12 cellular contexts compared by ENCODE assay signal in the genomic region with DNA sequence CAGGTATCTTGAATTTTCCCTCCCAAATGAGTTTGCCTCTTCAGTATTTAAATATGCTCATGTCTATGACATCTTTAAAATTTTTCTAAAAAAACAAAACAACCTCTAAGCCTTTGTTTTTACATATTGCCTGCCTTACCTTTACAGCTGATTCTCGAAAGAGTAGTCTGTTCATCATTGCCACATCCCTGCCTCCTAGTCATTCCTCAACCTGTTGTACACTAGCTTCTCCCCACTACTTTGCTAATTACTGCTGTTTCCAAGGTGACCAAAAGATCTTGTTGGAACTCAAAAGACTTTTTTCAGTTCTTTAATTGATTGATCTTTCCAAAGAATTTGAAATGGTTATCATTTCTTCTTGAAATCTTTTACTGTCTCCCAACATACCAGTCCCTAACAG. TPM values are rescaled to one million over a fixed set of nuclear protein-coding genes. Genes with fewer than 3 reads are reported as not detected.
DNase-seq lines count a peak whose midpoint lies in the region; ATAC-seq and TF ChIP-seq lines count a peak whose summit lies in the region.
"Had no signal": no experiment of that assay in that cellular context is flagged by ENCODE, and none has a peak within 500 bp of the region (broad histone marks: within the 10 kb centered on the region; RNA-seq: fewer than 3 reads in every experiment).

No MANE protein-coding gene starts in this region.

- no peak overlapping the region for H3K4me3 ChIP-seq in dorsolateral prefrontal cortex
- H3K4me3 ChIP-seq in prostate gland = no peak overlapping the region
- H3K4me3 ChIP-seq in heart right ventricle = no peak overlapping the region

- no peak overlapping the region for H3K27ac Mint-ChIP-seq in activated CD8-positive, alpha-beta memory T cell treated with anti-CD3 and anti-CD28 coated beads, Interleukin-2, amount 10 ng/mL, durations not matched to agents 7 days and 5 days

- intact Hi-C loops in dorsolateral prefrontal cortex (cut with DNase I) = loop anchor here (2.0 to 10.0 kb wide), 7 partner anchors 59 to 631 kb away; a partner anchor contains a TSS
- intact Hi-C loops in prostate gland (cut with DNase I) = loop anchor here (2.0 to 5.0 kb wide), 3 partner anchors 61 to 154 kb away; a partner anchor contains a TSS
- intact Hi-C loops in heart right ventricle (cut with DNase I) = loop anchor here in 4 of 10 donors (5.0 to 10.0 kb wide), 4 partner anchors 61 to 451 kb away; a partner anchor contains a TSS

- peaks cover 4% of the 10 kb centered on the region for H3K36me3 Mint-ChIP-seq in activated CD8-positive, alpha-beta memory T cell treated with anti-CD3 and anti-CD28 coated beads, Interleukin-2, amount 10 ng/mL, durations not matched to agents 7 days and 5 days

- H3K36me3 ChIP-seq in prostate gland (no peaks in the 10 kb centered on the region), heart right ventricle (no peaks in the 10 kb centered on the region)

- H3K4me1 ChIP-seq in prostate gland (replicated peaks) (peaks cover 5% of the 10 kb centered on the region), heart right ventricle (peaks cover 0 to 30% (median 25%) of the 10 kb centered on the region in 9 donors)

- CTCF ChIA-PET in activated CD8-positive, alpha-beta memory T cell treated with anti-CD3 and anti-CD28 coated beads, Interleukin-2, amount 10 ng/mL, durations not matched to agents 7 days and 5 days (lab: Charles Lee) = interaction anchor here (0.7 to 2.0 kb wide), 6 partner anchors 9 to 447 kb away, joined by 3 to 5 read pairs (median 4); no protein-coding TSS in a partner anchor

- no peaks in the 10 kb centered on the region for H3K9me3 Mint-ChIP-seq in activated CD8-positive, alpha-beta memory T cell treated with anti-CD3 and anti-CD28 coated beads, Interleukin-2, amount 10 ng/mL, durations not matched to agents 7 days and 5 days (ENCODE audit: low read depth)

- no peak for TF ChIP-seq POLR2A in prostate gland (IDR thresholded peaks at IDR 0.05)

- peaks cover 37% of the 10 kb centered on the region for H3K4me1 Mint-ChIP-seq in activated CD8-positive, alpha-beta memory T cell treated with anti-CD3 and anti-CD28 coated beads, Interleukin-2, amount 10 ng/mL, durations not matched to agents 7 days and 5 days

- H3K27me3 ChIP-seq in dorsolateral prefrontal cortex (no peaks in the 10 kb centered on the region), prostate gland (replicated peaks; ENCODE audit: insufficient read depth) (no peaks in the 10 kb centered on the region), heart right ventricle (no peaks in the 10 kb centered on the region)

- H3K4me3 Mint-ChIP-seq in activated CD8-positive, alpha-beta memory T cell treated with anti-CD3 and anti-CD28 coated beads, Interleukin-2, amount 10 ng/mL, durations not matched to agents 7 days and 5 days = peak overlapping the region; percentile 14

- ATAC-seq in activated CD8-positive, alpha-beta memory T cell treated with anti-CD3 and anti-CD28 coated beads, Interleukin-2, amount 10 ng/mL, durations not matched to agents 7 days and 5 days = no peak
- ATAC-seq in heart right ventricle = no peak
- ATAC-seq: left colon had no signal

- H3K27ac ChIP-seq in dorsolateral prefrontal cortex = peak overlapping the region in 44 of 59 donors; percentile 13 to 99 (median 97)
- H3K27ac ChIP-seq in prostate gland = peak overlapping the region; percentile 16 to 29
- no peak overlapping the region for H3K27ac ChIP-seq in heart right ventricle

- H3K9me3 ChIP-seq in prostate gland = no peaks in the 10 kb centered on the region
- H3K9me3 ChIP-seq in heart right ventricle = no peaks in the 10 kb centered on the region

- WGBS in prostate gland = 93% methylated on average over 1 of the region's 1 CpG
- WGBS in heart right ventricle, 2 donors = 91 to 98% methylated on average over 1 of the region's 1 CpG

- no peak for DNase-seq in activated CD8-positive, alpha-beta memory T cell treated with anti-CD3 and anti-CD28 coated beads, Interleukin-2, amount 10 ng/mL, durations not matched to agents 7 days and 5 days
- DNase-seq in activated CD8-positive, alpha-beta memory T cell treated with anti-CD3 and anti-CD28 coated beads, Interleukin-2, amount 50 U/mL, for 48 hours = no peak
- peak; percentile 5 for DNase-seq in OCI-M1 (lab: John Stamatoyannopoulos, UW)
- no peak for DNase-seq in dorsolateral prefrontal cortex
- no peak for DNase-seq in prostate gland (ENCODE audit: low spot score)
- DNase-seq in NCI-H1436 (lab: John Stamatoyannopoulos, UW) = no peak
- no peak for DNase-seq in Ammon's horn (ENCODE audit: low spot score)
- no peak for DNase-seq in heart right ventricle
- DNase-seq: KG1, left colon, NCI-H1417 treated with DMSO at 0.1 percent for 48 hours had no signal

- TF ChIP-seq CTCF in dorsolateral prefrontal cortex (IDR thresholded peaks at IDR 0.05 in 54 of 56, conservative IDR thresholded peaks at IDR 0.05 in 2 of 56; ENCODE audit: low read depth in 1 of 56, partially characterized antibody in 56 of 56) (no peak), prostate gland (IDR thresholded peaks at IDR 0.05) (no peak), heart right ventricle (IDR thresholded peaks at IDR 0.05) (no peak)

- H3K27me3 Mint-ChIP-seq in activated CD8-positive, alpha-beta memory T cell treated with anti-CD3 and anti-CD28 coated beads, Interleukin-2, amount 10 ng/mL, durations not matched to agents 7 days and 5 days = peaks cover 11% of the 10 kb centered on the region

RNA-seq across cellular contexts. Expression of a gene that starts 1.9 kb away (rescaled TPM):
- 10 to 100 TPM; 12.5 to 14.9 TPM for total RNA-seq in activated CD8-positive, alpha-beta memory T cell treated with anti-CD3 and anti-CD28 coated beads, Interleukin-2, amount 10 ng/mL, durations not matched to agents 7 days and 5 days
- total RNA-seq in dorsolateral prefrontal cortex (100 to 1,000 TPM in 2 of 120 experiments, 10 to 100 TPM in 118; 33.0 to 108 (median 60.6) TPM), prostate gland (10 to 100 TPM; 21.6 to 37.9 TPM), heart right ventricle (10 to 100 TPM; 35.7 to 53.5 (median 38.9) TPM)
- polyA plus RNA-seq in heart right ventricle = 10 to 100 TPM in 1 of 2 donors, 1 to 10 TPM in 1; 9.8 to 15.4 TPM

RNA-seq across cellular contexts. Expression of a gene that starts 58.0 kb away (rescaled TPM):
- total RNA-seq in activated CD8-positive, alpha-beta memory T cell treated with anti-CD3 and anti-CD28 coated beads, Interleukin-2, amount 10 ng/mL, durations not matched to agents 7 days and 5 days = not detected
- 100 to 1,000 TPM in 5 of 120 experiments, 10 to 100 TPM in 114, 1 to 10 TPM in 1; 9.4 to 167 (median 48.5) TPM for total RNA-seq in dorsolateral prefrontal cortex
- 10 to 100 TPM; 17.7 to 21.2 TPM for total RNA-seq in prostate gland
- under 1 TPM in 9 of 10 donors, not detected in 1; 0.39 to 0.92 (median 0.57) TPM for total RNA-seq in heart right ventricle
- under 1 TPM; 0.09 to 0.44 TPM for polyA plus RNA-seq in heart right ventricle
- total RNA-seq: astrocyte had no signal

Comparison
In these comparisons a context has a peak if more than half of its experiments do, and no peak if none do; other contexts are left out.
1. H3K27ac ChIP-seq: peak in dorsolateral prefrontal cortex (44 of 59) and prostate gland (2 of 2); none in heart right ventricle (0 of 10).
2. RNA of a gene that starts 58.0 kb away (total RNA-seq): 9.4 to 167 TPM in dorsolateral prefrontal cortex and 17.7 to 21.2 TPM in prostate gland; 0.39 to 0.92 TPM in heart right ventricle and not detected in activated CD8-positive, alpha-beta memory T cell treated with anti-CD3 and anti-CD28 coated beads, Interleukin-2, amount 10 ng/mL, durations not matched to agents 7 days and 5 days; every median in the first group is over 4 times any median in the second.